Comparison of ENCODE assay signal across 8 cellular contexts in genomic region chr21:45981154-45981606, GRCh38. TPM values are rescaled to one million over a fixed set of nuclear protein-coding genes. Genes with fewer than 3 reads are reported as not detected.
DNase-seq lines count a peak whose midpoint lies in the region; ATAC-seq, FAIRE-seq and TF ChIP-seq lines count a peak whose summit lies in the region.

No MANE protein-coding gene starts in this region.

- no peak for TF ChIP-seq POLR2A in endothelial cell of umbilical vein (IDR thresholded peaks at IDR 0.05; ENCODE audit: low read depth, low read length)

- H3K27ac ChIP-seq in endothelial cell of umbilical vein (ENCODE audit: insufficient read depth, low read depth, low read length) = peak overlapping the region; percentile 28

- intact Hi-C loops in endothelial cell of umbilical vein (cut with micrococcal nuclease) = loop anchor here (1.0 kb wide), 1 partner anchor 8 kb away; no protein-coding TSS in a partner anchor

- TF ChIP-seq CTCF in endothelial cell of umbilical vein (IDR thresholded peaks at IDR 0.05; ENCODE audit: extremely low read depth in 1 of 2, insufficient read depth in 1 of 2, low read depth in 1 of 2, low read length in 2 of 2) = no peak

- H4K20me1 ChIP-seq in endothelial cell of umbilical vein (replicated peaks; ENCODE audit: control insufficient read depth, extremely low read depth, insufficient read depth, low read length) = no peaks in the 10 kb centered on the region

- H3K4me1 Mint-ChIP-seq in memory B cell = peaks cover 6% of the 10 kb centered on the region

- H3K4me3 Mint-ChIP-seq in memory B cell = no peak overlapping the region

- FAIRE-seq in endothelial cell of umbilical vein (lab: Jason Lieb, UNC) = peak; percentile 85

- peaks cover 0 to 4% of the 10 kb centered on the region in 2 experiments for H3K27me3 ChIP-seq in endothelial cell of umbilical vein (ENCODE audit: control insufficient read depth in 2 of 2, insufficient read depth in 2 of 2, low read length in 2 of 2)

- H3K27ac Mint-ChIP-seq in memory B cell = no peak overlapping the region

- CTCF ChIA-PET in endothelial cell of umbilical vein (lab: Charles Lee) = interaction anchor here (0.5 to 1.8 kb wide), 4 partner anchors 8 to 40 kb away, joined by 3 to 8 read pairs (median 3); no protein-coding TSS in a partner anchor

- peak overlapping the region; percentile 94 for H3K4me2 ChIP-seq in endothelial cell of umbilical vein (ENCODE audit: insufficient read depth, low read length)

- dilution Hi-C loops in endothelial cell of umbilical vein (cut with MboI; ENCODE audit: extremely low pct_ligation_motif_present, low sequenced_read_pairs) = no loop called here

- H3K4me3 ChIP-seq in endothelial cell of umbilical vein (replicated peaks in 1 of 3; ENCODE audit: insufficient read depth in 1 of 3, low read depth in 1 of 3, low read length in 3 of 3) = peak overlapping the region; percentile 29 to 50 (median 46)

- peak; percentile 54 for ATAC-seq in memory B cell (ENCODE audit: low read depth)

- peaks cover 3% of the 10 kb centered on the region for H3K27me3 Mint-ChIP-seq in memory B cell

- no peaks in the 10 kb centered on the region for H3K9me1 ChIP-seq in endothelial cell of umbilical vein (replicated peaks; ENCODE audit: control insufficient read depth, extremely low read depth, insufficient read depth, low read length)

- no peaks in the 10 kb centered on the region for H3K9me3 ChIP-seq in endothelial cell of umbilical vein (replicated peaks; ENCODE audit: control insufficient read depth, insufficient read depth, low read length)

- DNase-seq in 8988T (peak; percentile 74), GM19238 (ENCODE audit: insufficient read length, low spot score) (peak; percentile 44), NCI-H526 treated with DMSO at 0.1 percent for 48 hours (lab: John Stamatoyannopoulos, UW) (peak; percentile 68), endothelial cell of umbilical vein (ENCODE audit: low read depth, low spot score) (peak; percentile 83), memory B cell (ENCODE audit: low spot score in 2 of 2) (no peak), NK-92 (lab: John Stamatoyannopoulos, UW; ENCODE audit: unreplicated experiment) (no peak)
- peak; percentile 32 to 43 for DNase-seq in activated CD8-positive, alpha-beta memory T cell treated with anti-CD3 and anti-CD28 coated beads for 1 hour (ENCODE audit: extremely low read depth in 1 of 2, low read depth in 1 of 2)
- peak; percentile 32 for DNase-seq in stimulated activated CD8-positive, alpha-beta memory T cell treated with anti-CD3 and anti-CD28 coated beads, Interleukin-12 subunit alpha, Interleukin-12 subunit beta, amount 100 ng/mL, for 1 hour (ENCODE audit: low read depth)

- no peak overlapping the region for H3K9ac ChIP-seq in endothelial cell of umbilical vein (replicated peaks; ENCODE audit: extremely low read depth, insufficient read depth, low read length)

- BruUV-seq in endothelial cell of umbilical vein (replicated peaks; lab: Mats Ljungman, UMichigan) = no TSS peak

- H3K9me3 Mint-ChIP-seq in memory B cell = peaks cover 8% of the 10 kb centered on the region

- H3K4me1 ChIP-seq in endothelial cell of umbilical vein (ENCODE audit: control insufficient read depth, extremely low read depth, insufficient read depth, low read length) = peaks cover 9% of the 10 kb centered on the region

- no peaks in the 10 kb centered on the region for H3K36me3 ChIP-seq in endothelial cell of umbilical vein (ENCODE audit: control insufficient read depth in 2 of 2, extremely low read depth in 1 of 2, insufficient read depth in 2 of 2, low read length in 2 of 2)

- H3K79me2 ChIP-seq in endothelial cell of umbilical vein (ENCODE audit: control insufficient read depth, insufficient read depth, low read length) = no peaks in the 10 kb centered on the region

- H2AFZ ChIP-seq in endothelial cell of umbilical vein (ENCODE audit: low read depth, low read length) = peak overlapping the region; percentile 78

- H3K36me3 Mint-ChIP-seq in memory B cell = no peaks in the 10 kb centered on the region

- POLR2A ChIA-PET in endothelial cell of umbilical vein (lab: Charles Lee) = no interaction called here

TF ChIP-seq in endothelial cell of umbilical vein, 7 proteins besides CTCF, POLR2A, EP300 and RAD21:
- TF ChIP-seq MYC (IDR thresholded peaks at IDR 0.05; ENCODE audit: low read depth, low read length) (no peak), MAX (IDR thresholded peaks at IDR 0.05; ENCODE audit: insufficient read depth, insufficient read length) (no peak), EZH2 (IDR thresholded peaks at IDR 0.05; ENCODE audit: borderline replicate concordance, low read depth, low read length, severe bottlenecking) (no peak), GATA2 (IDR thresholded peaks at IDR 0.05; ENCODE audit: insufficient read depth, insufficient read length, low read depth, low read length) (peak; percentile 22), FOS (IDR thresholded peaks at IDR 0.05; ENCODE audit: borderline replicate concordance, insufficient read depth, low read length) (no peak)

RNA-seq across cellular contexts. Expression of gene COL6A1, which starts 0.4 kb away (rescaled TPM):
- 26.8 and 30.1 TPM in 2 replicates for total RNA-seq in endothelial cell of umbilical vein
- polyA plus RNA-seq in endothelial cell of umbilical vein = 42.4 and 53.9 TPM in 2 replicates
- 16.9 and 25.2 TPM in 2 replicates for polyA plus RNA-seq in endothelial cell of umbilical vein (2011; cell fraction: cytosol; rRNA removed)
- polyA plus RNA-seq in endothelial cell of umbilical vein (2011; cell fraction: nucleus; rRNA removed) = 72.8 and 86.4 TPM in 2 replicates
- polyA plus RNA-seq in endothelial cell of umbilical vein (2012) = 24.0 and 61.3 TPM in 2 replicates
- 14.7 and 16.5 TPM in 2 replicates for polyA minus RNA-seq in endothelial cell of umbilical vein
- not detected for polyA minus RNA-seq in endothelial cell of umbilical vein (2011; cell fraction: cytosol; rRNA and poly(A)+ RNA removed)
- polyA minus RNA-seq in endothelial cell of umbilical vein (2011; cell fraction: nucleus; rRNA and poly(A)+ RNA removed) = 8.5 and 20.4 TPM in 2 replicates

Comparison
In these comparisons a context has a peak if more than half of its experiments do, and no peak if none do; other contexts are left out.
1. DNase-seq: peak in 8988T (single experiment), GM19238 (single experiment), NCI-H526 treated with DMSO at 0.1 percent for 48 hours (single experiment), activated CD8-positive, alpha-beta memory T cell treated with anti-CD3 and anti-CD28 coated beads for 1 hour (2 of 2), endothelial cell of umbilical vein (single experiment) and stimulated activated CD8-positive, alpha-beta memory T cell treated with anti-CD3 and anti-CD28 coated beads, Interleukin-12 subunit alpha, Interleukin-12 subunit beta, amount 100 ng/mL, for 1 hour (single experiment); none in memory B cell (0 of 2) and NK-92 (single experiment).